Comparison of ENCODE assay signal across 8 cellular contexts in the genomic region with DNA sequence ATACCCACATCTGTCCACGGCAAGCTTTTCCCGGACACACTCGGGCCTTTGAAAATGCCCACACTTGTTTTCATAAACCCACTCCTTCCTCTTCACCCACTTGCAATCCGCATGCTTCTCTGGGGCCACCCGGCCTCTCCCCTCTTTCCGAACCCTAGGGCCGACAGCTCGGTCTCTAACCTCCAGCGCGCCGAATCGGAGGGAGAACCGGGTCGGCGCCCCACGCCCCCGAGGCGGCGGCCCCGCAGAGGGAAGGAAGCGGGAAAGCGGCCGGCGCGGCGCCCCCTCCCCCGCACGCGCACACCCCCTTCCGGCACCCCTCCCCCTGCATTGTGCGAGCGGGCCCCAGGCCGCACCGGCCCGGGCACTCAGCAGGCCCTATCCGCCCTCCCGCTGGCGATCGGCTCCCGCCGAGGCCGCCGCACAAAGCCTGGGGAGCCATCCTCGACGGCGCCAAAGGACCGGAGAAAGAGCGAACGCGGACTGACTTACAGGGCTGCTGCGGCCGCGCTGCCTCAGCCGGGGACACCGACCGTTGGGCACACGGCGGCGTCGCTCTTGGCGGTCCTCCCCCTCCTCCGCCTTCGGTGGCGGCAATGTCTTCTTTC. TPM values are rescaled to one million over a fixed set of nuclear protein-coding genes. Genes with fewer than 3 reads are reported as not detected.
A peak's percentile ranks its signal among the peaks of the same experiment; 100 is the strongest.
DNase-seq lines count a peak whose midpoint lies in the region; ATAC-seq and TF ChIP-seq lines count a peak whose summit lies in the region.

No MANE protein-coding gene starts in this region.

- H4K20me1 ChIP-seq in BLaER1: peaks cover 50% of the 10 kb centered on the region
- peaks cover 45% of the 10 kb centered on the region for H4K20me1 ChIP-seq in PC-3 (ENCODE audit: low read length)

- H3K4me2 ChIP-seq in BLaER1: peak overlapping the region; percentile 85
- peak overlapping the region; percentile 93 for H3K4me2 ChIP-seq in PC-3 (ENCODE audit: low read length)

- intact Hi-C loops in PC-3 (cut with micrococcal nuclease): loop anchor here (2.0 kb wide), 1 partner anchor 33 kb away; no protein-coding TSS in a partner anchor

- POLR2A ChIA-PET in PC-3 (lab: Charles Lee; ENCODE audit: unreplicated experiment): interaction anchor here (0.6 kb wide), 1 partner anchor 119 kb away, joined by 14 read pairs; no protein-coding TSS in a partner anchor

- no TSS peak for BruUV-seq in PC-3 (replicated peaks; lab: Mats Ljungman, UMichigan)

- WGBS in thymus: under 1% methylated on average over 64 of the region's 64 CpGs

- H3K9ac ChIP-seq in BLaER1 (peak overlapping the region; percentile 99), PC-3 (ENCODE audit: low read length) (peak overlapping the region; percentile 99)

- no peaks in the 10 kb centered on the region for H3F3A ChIP-seq in PC-3 (ENCODE audit: low read length, unreplicated experiment)

- H3K27ac ChIP-seq in BLaER1: peak overlapping the region; percentile 99
- peak overlapping the region; percentile 87 for H3K27ac ChIP-seq in PC-3 (ENCODE audit: low read length)
- peak overlapping the region; percentile 98 for H3K27ac ChIP-seq in thymus (ENCODE audit: low read depth)

- H3K36me3 ChIP-seq in BLaER1 (peaks cover 24% of the 10 kb centered on the region), PC-3 (ENCODE audit: low read depth, low read length) (peaks cover 3% of the 10 kb centered on the region; the same call in 1 of the 2 replicates), thymus (ENCODE audit: control insufficient read depth, insufficient read depth) (no peaks in the 10 kb centered on the region)

- no peak for TF ChIP-seq CTCF in PC-3 (conservative IDR thresholded peaks at IDR 0.05; ENCODE audit: low read depth, low read length)
- no peak for TF ChIP-seq CTCF in omental fat pad (IDR thresholded peaks at IDR 0.05)

- H3K9me3 ChIP-seq in BLaER1: peaks cover 2% of the 10 kb centered on the region; the same call in 1 of the 2 replicates
- H3K9me3 ChIP-seq in PC-3 (ENCODE audit: low read length): no peaks in the 10 kb centered on the region
- H3K9me3 ChIP-seq in thymus (ENCODE audit: control insufficient read depth): no peaks in the 10 kb centered on the region

- H2AFZ ChIP-seq in PC-3 (ENCODE audit: low read length): peak overlapping the region; percentile 57; the same call in 1 of the 2 replicates

- CTCF ChIA-PET in PC-3 (lab: Charles Lee): no interaction called here

- peaks cover 53% of the 10 kb centered on the region for H3K79me2 ChIP-seq in PC-3 (ENCODE audit: low read length)

- ATAC-seq in GM19025 (IDR thresholded peaks at IDR 0.05; ENCODE audit: low read depth, unreplicated experiment) (peak; percentile 18), HG03175 (IDR thresholded peaks at IDR 0.05; ENCODE audit: unreplicated experiment) (peak; percentile 24), PC-3 (peak; percentile 44), omental fat pad (ENCODE audit: low FRiP score) (peak; percentile 63)

- H3K27me3 ChIP-seq in BLaER1 (no peaks in the 10 kb centered on the region), PC-3 (ENCODE audit: low read length) (no peaks in the 10 kb centered on the region), thymus (ENCODE audit: control insufficient read depth, insufficient read depth) (no peaks in the 10 kb centered on the region)

- DNase-seq in PC-3 (peak; percentile 32), germinal center (ENCODE audit: low spot score) (peak; percentile 54), omental fat pad (ENCODE audit: low spot score) (no peak)
- peak; percentile 61 for DNase-seq in activated effector memory CD4-positive, alpha-beta T cell treated with Interleukin-2 at 50 U/mL for 16 hours

- no peaks in the 10 kb centered on the region for H3K9me2 ChIP-seq in PC-3 (replicated peaks; ENCODE audit: low read length)

- H3K4me3 ChIP-seq in BLaER1 (peak overlapping the region; percentile 85), PC-3 (ENCODE audit: low read length) (peak overlapping the region; percentile 92), thymus (ENCODE audit: low read length) (peak overlapping the region; percentile 84)

- peaks cover 46% of the 10 kb centered on the region for H3K4me1 ChIP-seq in BLaER1
- peaks cover 34% of the 10 kb centered on the region for H3K4me1 ChIP-seq in PC-3 (ENCODE audit: insufficient read depth, low read length)
- peaks cover 16% of the 10 kb centered on the region for H3K4me1 ChIP-seq in thymus (ENCODE audit: control insufficient read depth, insufficient read depth, low read length)

RNA-seq across cellular contexts. Expression of a gene that starts 0.4 kb away (rescaled TPM):
- total RNA-seq in PC-3 (2014; rRNA removed) (14.9 and 25.3 TPM in 2 replicates), omental fat pad (10 to 100 TPM; 42.3 to 72.4 (median 57.8) TPM)
- polyA plus RNA-seq in thymus: 66.8 TPM
